Comparison of ENCODE assay signal across 19 cellular contexts in the genomic region with DNA sequence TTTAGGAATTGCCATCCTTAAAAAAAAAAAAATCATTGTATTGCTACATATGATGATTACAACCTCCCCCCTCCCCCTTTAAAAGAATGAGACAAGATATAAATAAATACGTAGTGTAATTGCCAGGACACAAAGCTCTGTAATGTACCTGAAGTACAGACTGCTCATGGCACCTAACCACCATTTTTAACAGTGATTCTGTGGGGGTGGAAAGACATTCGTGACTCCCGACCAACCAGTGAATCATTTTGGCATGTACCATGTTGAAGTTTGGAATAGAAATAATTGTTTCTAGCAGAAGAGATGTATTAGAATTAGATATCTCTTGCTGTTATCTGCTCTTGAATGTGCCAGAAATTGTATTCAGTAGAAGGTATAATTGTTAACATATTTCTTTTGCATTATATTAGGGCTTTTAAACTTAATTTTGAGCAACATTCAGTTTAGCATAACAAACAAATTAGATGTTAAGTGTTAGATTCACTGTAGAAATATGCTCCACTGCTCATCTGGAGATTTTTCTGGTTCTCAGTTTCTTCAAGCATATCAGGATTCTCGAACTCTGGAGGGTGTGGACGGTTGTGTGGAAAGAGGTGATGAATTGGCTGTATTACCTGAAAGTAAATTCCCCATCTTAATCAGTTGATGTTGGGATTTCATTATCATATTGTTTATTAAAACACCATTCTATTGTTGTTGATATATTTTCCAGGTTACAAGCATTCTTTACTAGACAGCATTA. TPM values are rescaled to one million over a fixed set of nuclear protein-coding genes. Genes with fewer than 3 reads are reported as not detected.
DNase-seq lines count a peak whose midpoint lies in the region; ATAC-seq, FAIRE-seq and TF ChIP-seq lines count a peak whose summit lies in the region.
"Had no signal": no experiment of that assay in that cellular context is flagged by ENCODE, and none has a peak within 500 bp of the region (broad histone marks: within the 10 kb centered on the region; RNA-seq: fewer than 3 reads in every experiment).

No MANE protein-coding gene starts in this region.

- no peak for TF ChIP-seq POLR2A in GM12891 (IDR thresholded peaks at IDR 0.05; ENCODE audit: low read depth, low read length)

- H3K36me3 ChIP-seq in RWPE2 (ENCODE audit: low read depth): no peaks in the 10 kb centered on the region
- H3K36me3 ChIP-seq: esophagus squamous epithelium had no signal

- no peak for ATAC-seq in RWPE2 (ENCODE audit: low read depth)
- ATAC-seq: GM23338, HepG2, natural killer cell had no signal

- no peaks in the 10 kb centered on the region for H3K27me3 ChIP-seq in RWPE2 (ENCODE audit: insufficient read depth, poor library complexity, severe bottlenecking)
- H3K27me3 ChIP-seq: esophagus squamous epithelium had no signal

- peaks cover 40% of the 10 kb centered on the region for H3K4me1 ChIP-seq in RWPE2 (ENCODE audit: insufficient read depth, poor library complexity, severe bottlenecking)

- FAIRE-seq in GM12891 (lab: Jason Lieb, UNC): peak; percentile 16
- FAIRE-seq in frontal cortex (lab: Jason Lieb, UNC): no peak
- FAIRE-seq: HepG2 had no signal

- H3K4me3 ChIP-seq in RWPE2 (ENCODE audit: severe bottlenecking) (no peak overlapping the region), fibroblast of pulmonary artery (replicated peaks; ENCODE audit: low read depth, low read length) (no peak overlapping the region)
- H3K4me3 ChIP-seq: esophagus squamous epithelium, GM23338 had no signal

- H3K9me3 ChIP-seq in RWPE2 (ENCODE audit: severe bottlenecking): no peaks in the 10 kb centered on the region
- H3K9me3 ChIP-seq: esophagus squamous epithelium had no signal

- peak overlapping the region; percentile 76 for H3K27ac ChIP-seq in RWPE2 (ENCODE audit: poor library complexity, severe bottlenecking)
- H3K27ac ChIP-seq: esophagus squamous epithelium had no signal

- TF ChIP-seq CTCF in RWPE2 (IDR thresholded peaks at IDR 0.05; ENCODE audit: poor library complexity, severe bottlenecking) (no peak), fibroblast of pulmonary artery (IDR thresholded peaks at IDR 0.05; ENCODE audit: low read length, missing control alignments) (no peak)

- no peak for DNase-seq in GM12891 (ENCODE audit: insufficient read length, low spot score)
- DNase-seq in RWPE2 (ENCODE audit: low spot score): no peak
- peak; percentile 31 for DNase-seq in fibroblast of pulmonary artery (ENCODE audit: low read depth)
- DNase-seq in renal cortical epithelial cell (ENCODE audit: low read depth): peak; percentile 30
- no peak for DNase-seq in middle frontal gyrus (ENCODE audit: extremely low spot score, low spot score)
- no peak for DNase-seq in frontal cortex (ENCODE audit: low spot score in 2 of 2)
- no peak for DNase-seq in HuH-7 (ENCODE audit: low spot score)
- DNase-seq: activated CD4-positive, CD25-positive, alpha-beta regulatory T cell treated with anti-CD3 and anti-CD28 coated beads, Interleukin-2, amount 50 U/mL, for 72 hours; activated gamma-delta T cell treated with Interleukin-2 at 50 U/mL for 16 hours; CD4-positive, CD25-positive, alpha-beta regulatory T cell; DMS79 treated with DMSO at 0.1 percent for 48 hours; esophagus squamous epithelium; natural killer cell; NCI-H2107; NCI-H748 treated with DMSO at 0.1 percent for 48 hours; stimulated activated CD4-positive, alpha-beta T cell treated with anti-CD3 and anti-CD28 coated beads, Interleukin-2, amount 100 ng/mL, for 24 hours; substantia nigra had no signal

TF ChIP-seq in GM12891, 5 proteins besides CTCF, POLR2A, EP300 and RAD21:
- TF ChIP-seq POU2F2 (IDR thresholded peaks at IDR 0.05; ENCODE audit: low read depth, low read length) (no peak), POLR2AphosphoS5 (IDR thresholded peaks at IDR 0.05; ENCODE audit: low read depth, low read length) (no peak), SPI1 (IDR thresholded peaks at IDR 0.05; ENCODE audit: low read depth, low read length) (no peak), TAF1 (IDR thresholded peaks at IDR 0.05; ENCODE audit: low read depth, low read length) (no peak), PAX5 (IDR thresholded peaks at IDR 0.05; ENCODE audit: insufficient read depth, low read length, severe bottlenecking) (no peak)

RNA-seq across cellular contexts. Expression of a gene that starts 31.1 kb away (rescaled TPM):
- 5.0 TPM for polyA plus RNA-seq in GM12891 (2012; ENCODE audit: low read depth, missing spikeins)
- 47.9 and 73.7 TPM in 2 replicates for total RNA-seq in renal cortical epithelial cell
- 55.4 TPM for total RNA-seq in frontal cortex

Comparison
In these comparisons a context has a peak if more than half of its experiments do, and no peak if none do; other contexts are left out.
1. DNase-seq: peak in fibroblast of pulmonary artery (single experiment) and renal cortical epithelial cell (single experiment); none in GM12891 (single experiment), RWPE2 (single experiment), middle frontal gyrus (single experiment), frontal cortex (0 of 2) and HuH-7 (single experiment).